ENCODE assay signal across 9 cellular contexts in genomic region chr2:158006961-158007664, GRCh38.
DNase-seq lines count a peak whose midpoint lies in the region; ATAC-seq and TF ChIP-seq lines count a peak whose summit lies in the region.
"Had no signal": no experiment of that assay in that cellular context is flagged by ENCODE, and none has a peak within 500 bp of the region (broad histone marks: within the 10 kb centered on the region; RNA-seq: fewer than 3 reads in every experiment).

No MANE protein-coding gene starts in this region.

- peak overlapping the region; percentile 86 for H3K27ac Mint-ChIP-seq in T-helper 17 cell
- peak overlapping the region in 4 of 10 donors; percentile 2 to 67 (median 44) for H3K27ac Mint-ChIP-seq in naive thymus-derived CD8-positive, alpha-beta T cell

- no peak for TF ChIP-seq EP300 in Ishikawa (IDR thresholded peaks at IDR 0.05; ENCODE audit: borderline replicate concordance)

- POLR2A ChIA-PET in naive thymus-derived CD8-positive, alpha-beta T cell (lab: Charles Lee): interaction anchor here (0.7 kb wide), 1 partner anchor 706 kb away, joined by 4 read pairs; no protein-coding TSS in a partner anchor

- H3K4me1 Mint-ChIP-seq in T-helper 17 cell: peaks cover 10% of the 10 kb centered on the region
- H3K4me1 Mint-ChIP-seq in naive thymus-derived CD8-positive, alpha-beta T cell: peaks cover 0 to 6% (median under 1%) of the 10 kb centered on the region in 4 donors

- H3K27me3 Mint-ChIP-seq in T-helper 17 cell: peaks cover 13% of the 10 kb centered on the region
- peaks cover 0 to 11% (median 3%) of the 10 kb centered on the region in 5 donors for H3K27me3 Mint-ChIP-seq in naive thymus-derived CD8-positive, alpha-beta T cell

- TF ChIP-seq RAD21 in Ishikawa (IDR thresholded peaks at IDR 0.05; ENCODE audit: low read depth): 0 out of 2 replicates have a peak, but pooled peaks have one; percentile 2

- peaks cover 6% of the 10 kb centered on the region for H3K36me3 Mint-ChIP-seq in T-helper 17 cell (ENCODE audit: low read depth)
- H3K36me3 Mint-ChIP-seq in naive thymus-derived CD8-positive, alpha-beta T cell: no peaks in the 10 kb centered on the region

- DNase-seq in NCI-H345 (lab: John Stamatoyannopoulos, UW): peak; percentile 2
- DNase-seq in NCI-H345 treated with DMSO at 0.1 percent for 48 hours (lab: John Stamatoyannopoulos, UW; ENCODE audit: unreplicated experiment): no peak
- no peak for DNase-seq in T-helper 17 cell
- DNase-seq in naive thymus-derived CD8-positive, alpha-beta T cell: peak in 2 of 10 donors; percentile 6 to 19
- DNase-seq in NCI-H446 (lab: John Stamatoyannopoulos, UW): no peak
- no peak for DNase-seq in NCI-H2171 (lab: John Stamatoyannopoulos, UW)
- DNase-seq: nucleus accumbens had no signal

- no peak overlapping the region for H3K4me3 Mint-ChIP-seq in T-helper 17 cell
- H3K4me3 Mint-ChIP-seq in naive thymus-derived CD8-positive, alpha-beta T cell: no peak overlapping the region

- no peak for ATAC-seq in T-helper 17 cell
- peak; percentile 37 to 64 for ATAC-seq in naive thymus-derived CD8-positive, alpha-beta T cell
- ATAC-seq in GM19395 (IDR thresholded peaks at IDR 0.05; ENCODE audit: unreplicated experiment): no peak

- H3K9me3 ChIP-seq in T-helper 17 cell (ENCODE audit: control insufficient read depth, low read length, poor library complexity, severe bottlenecking): no peaks in the 10 kb centered on the region

- H3K9me3 Mint-ChIP-seq in naive thymus-derived CD8-positive, alpha-beta T cell: no peaks in the 10 kb centered on the region

TF ChIP-seq in Ishikawa, 13 proteins besides CTCF, POLR2A, EP300 and RAD21:
- TF ChIP-seq FOXM1 (IDR thresholded peaks at IDR 0.05; ENCODE audit: borderline replicate concordance, low read depth) (no peak), TEAD4 (IDR thresholded peaks at IDR 0.05) (no peak), TAF1 (IDR thresholded peaks at IDR 0.05; ENCODE audit: low read depth) (no peak), YY1 (IDR thresholded peaks at IDR 0.05; ENCODE audit: low read depth) (no peak), TCF12 (IDR thresholded peaks at IDR 0.05; ENCODE audit: low read depth) (no peak), REST (IDR thresholded peaks at IDR 0.05; ENCODE audit: low read depth) (no peak), CEBPB (IDR thresholded peaks at IDR 0.05) (no peak), CREB1 (IDR thresholded peaks at IDR 0.05; ENCODE audit: low read depth) (no peak), EGR1 (IDR thresholded peaks at IDR 0.05) (no peak), ZBTB7A (IDR thresholded peaks at IDR 0.05; ENCODE audit: low read depth) (no peak), NFIC (IDR thresholded peaks at IDR 0.05) (no peak)
- TF ChIP-seq, protein P1, sequence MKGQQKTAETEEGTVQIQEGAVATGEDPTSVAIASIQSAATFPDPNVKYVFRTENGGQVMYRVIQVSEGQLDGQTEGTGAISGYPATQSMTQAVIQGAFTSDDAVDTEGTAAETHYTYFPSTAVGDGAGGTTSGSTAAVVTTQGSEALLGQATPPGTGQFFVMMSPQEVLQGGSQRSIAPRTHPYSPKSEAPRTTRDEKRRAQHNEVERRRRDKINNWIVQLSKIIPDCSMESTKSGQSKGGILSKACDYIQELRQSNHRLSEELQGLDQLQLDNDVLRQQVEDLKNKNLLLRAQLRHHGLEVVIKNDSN (IDR thresholded peaks at IDR 0.05): no peak
- TF ChIP-seq, protein P2, sequence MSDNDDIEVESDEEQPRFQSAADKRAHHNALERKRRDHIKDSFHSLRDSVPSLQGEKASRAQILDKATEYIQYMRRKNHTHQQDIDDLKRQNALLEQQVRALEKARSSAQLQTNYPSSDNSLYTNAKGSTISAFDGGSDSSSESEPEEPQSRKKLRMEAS (IDR thresholded peaks at IDR 0.05): no peak
TF ChIP-seq in Ishikawa: peak in this region for 0.

Comparison
In these comparisons a context has a peak if more than half of its experiments do, and no peak if none do; other contexts are left out.
1. ATAC-seq: peak in naive thymus-derived CD8-positive, alpha-beta T cell (2 of 2); none in T-helper 17 cell (single experiment) and GM19395 (single experiment).